Comparison of ENCODE assay signal across 7 cellular contexts in the genomic region with DNA sequence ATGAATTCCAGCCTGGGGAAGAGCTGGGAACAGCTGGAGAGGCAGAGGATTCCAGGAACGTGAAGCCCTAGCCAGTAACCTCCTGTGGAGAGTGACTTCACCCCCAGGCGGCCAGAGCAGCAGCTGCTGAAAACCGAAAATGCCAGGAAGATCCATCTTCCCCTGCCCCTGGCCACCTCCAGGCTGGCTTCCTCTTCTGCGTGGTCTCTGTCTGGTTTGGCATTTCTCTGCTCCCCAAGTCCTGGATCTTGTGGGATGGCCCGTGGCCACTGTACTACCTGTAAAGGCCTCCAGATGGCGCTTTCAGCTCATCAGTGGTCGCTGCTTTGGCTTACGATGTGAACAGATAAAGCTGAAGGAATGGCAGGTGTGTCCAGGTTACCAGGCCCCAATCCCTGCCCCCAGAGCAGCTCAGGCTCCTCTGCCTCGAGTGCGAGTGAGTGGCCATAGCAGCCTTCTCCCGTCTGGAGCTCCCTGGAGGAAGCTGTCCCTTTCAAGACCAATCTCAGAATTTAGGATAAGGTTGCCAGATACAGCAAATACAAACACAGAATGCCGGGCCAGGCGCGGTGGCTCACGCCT. TPM values are rescaled to one million over a fixed set of nuclear protein-coding genes. Genes with fewer than 3 reads are reported as not detected.
DNase-seq lines count a peak whose midpoint lies in the region; ATAC-seq and TF ChIP-seq lines count a peak whose summit lies in the region.

No MANE protein-coding gene starts in this region.

- TF ChIP-seq CTCF in GM13976 (IDR thresholded peaks at IDR 0.05; ENCODE audit: borderline replicate concordance, control extremely low read depth, extremely low read depth, insufficient read depth, missing control alignments) (peak; percentile 85), right atrium auricular region (IDR thresholded peaks at IDR 0.05) (peak; percentile 95 to 98), retinal pigment epithelial cell (conservative IDR thresholded peaks at IDR 0.05; ENCODE audit: low read depth, low read length) (peak; percentile 97)

- H3K4me3 ChIP-seq in right atrium auricular region (no peak overlapping the region), retinal pigment epithelial cell (ENCODE audit: low read length) (no peak overlapping the region)

- ATAC-seq in HG03175 (IDR thresholded peaks at IDR 0.05; ENCODE audit: unreplicated experiment): no peak

- DNase-seq in GM13976 (ENCODE audit: low spot score): peak; percentile 89
- DNase-seq in NCI-H146 treated with DMSO at 0.1 percent for 48 hours (lab: John Stamatoyannopoulos, UW; ENCODE audit: unreplicated experiment): peak; percentile 87
- DNase-seq in T follicular helper cell (ENCODE audit: low read depth): peak; percentile 69
- DNase-seq in amygdala (lab: John Stamatoyannopoulos, UW): peak in 49 of 56 donors; percentile 30 to 91 (median 61)
- peak; percentile 87 for DNase-seq in right atrium auricular region (ENCODE audit: low spot score)
- DNase-seq in retinal pigment epithelial cell (ENCODE audit: low read depth): peak; percentile 25

- in situ Hi-C loops in GM13976 (cut with MboI; ENCODE audit: low sequenced_read_pairs, unreplicated experiment): loop anchor here (10.0 to 25.0 kb wide), 3 partner anchors 53 to 326 kb away; partner anchors contain the start of genes DNAJC5G and TRIM54

- no peaks in the 10 kb centered on the region for H3K9me3 ChIP-seq in right atrium auricular region

- no peaks in the 10 kb centered on the region for H3K36me3 ChIP-seq in right atrium auricular region

- no peak overlapping the region for H3K27ac ChIP-seq in right atrium auricular region

- H3K4me1 ChIP-seq in right atrium auricular region: peaks cover 0 to 6% of the 10 kb centered on the region in 2 donors

- no peaks in the 10 kb centered on the region for H3K27me3 ChIP-seq in right atrium auricular region

RNA-seq across cellular contexts. Expression of gene MAPRE3, which starts 8.7 kb away (rescaled TPM):
- 10 to 100 TPM; 20.6 to 33.4 TPM for total RNA-seq in right atrium auricular region

Comparison
In these comparisons a context has a peak if more than half of its experiments do, and no peak if none do; other contexts are left out.
1. DNase-seq: peak in every context shown above with its lines; median percentile 89 in GM13976; 87 in NCI-H146 treated with DMSO at 0.1 percent for 48 hours; 87 in right atrium auricular region; 69 in T follicular helper cell; 61 in amygdala; 25 in retinal pigment epithelial cell.